ENCODE assay signal across 13 cellular contexts in the genomic region with DNA sequence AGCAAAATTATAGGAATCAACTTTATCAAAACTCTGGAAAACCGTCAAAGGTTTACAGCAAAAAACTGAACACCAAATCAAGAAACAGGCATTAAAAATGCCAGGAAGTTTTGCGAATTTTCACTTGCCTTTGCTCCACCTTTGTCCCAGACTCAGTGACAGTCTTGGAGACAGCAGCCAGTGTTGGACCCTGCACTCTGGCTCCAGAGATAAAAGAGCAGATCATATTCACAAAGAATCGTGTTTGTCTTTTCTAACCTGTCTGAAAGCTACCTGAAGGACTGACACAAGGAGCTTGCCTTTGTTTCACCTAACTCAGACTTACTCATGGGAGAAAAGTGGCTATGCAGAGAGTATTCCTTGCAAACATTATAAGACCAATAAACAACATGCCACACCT.
DNase-seq lines count a peak whose midpoint lies in the region; ATAC-seq and TF ChIP-seq lines count a peak whose summit lies in the region.
"Had no signal": no experiment of that assay in that cellular context is flagged by ENCODE, and none has a peak within 500 bp of the region (broad histone marks: within the 10 kb centered on the region; RNA-seq: fewer than 3 reads in every experiment).

No MANE protein-coding gene starts in this region.

- H3K27me3 Mint-ChIP-seq in GM23338 (ENCODE audit: insufficient read depth, low read depth, poor library complexity), result peaks cover 2% of the 10 kb centered on the region
- H3K27me3 Mint-ChIP-seq in activated naive CD8-positive, alpha-beta T cell treated with anti-CD3 and anti-CD28 coated beads, Interleukin-2, amount 50 U/mL, for 24 hours, result no peaks in the 10 kb centered on the region
- H3K27me3 Mint-ChIP-seq in immature natural killer cell (ENCODE audit: low read depth in 3 of 3), result peaks cover 0 to 3% (median 0%) of the 10 kb centered on the region in 3 donors

- H3K27me3 ChIP-seq in GM23338 (ENCODE audit: insufficient read depth), result no peaks in the 10 kb centered on the region
- H3K27me3 ChIP-seq in colonic mucosa, result no peaks in the 10 kb centered on the region
- no peaks in the 10 kb centered on the region for H3K27me3 ChIP-seq in mucosa of rectum (ENCODE audit: control insufficient read depth in 2 of 2, insufficient read depth in 2 of 2, low read length in 2 of 2)

- no peaks in the 10 kb centered on the region for H3K79me2 ChIP-seq in GM23338 (replicated peaks; ENCODE audit: insufficient read depth)

- intact Hi-C loops in colonic mucosa (cut with DNase I), result no loop called here

- H4K20me1 ChIP-seq in GM23338 (replicated peaks; ENCODE audit: insufficient read depth), result no peaks in the 10 kb centered on the region

- H3K27ac ChIP-seq in GM23338 (ENCODE audit: low read depth), result no peak overlapping the region
- peak overlapping the region; percentile 56 for H3K27ac ChIP-seq in colonic mucosa
- H3K27ac ChIP-seq in mucosa of rectum (ENCODE audit: low read depth in 2 of 2, low read length in 2 of 2), result peak overlapping the region; percentile 52 to 70

- H3K9me3 Mint-ChIP-seq in GM23338 (no peaks in the 10 kb centered on the region), immature natural killer cell (no peaks in the 10 kb centered on the region)
- no peaks in the 10 kb centered on the region for H3K9me3 Mint-ChIP-seq in activated naive CD8-positive, alpha-beta T cell treated with anti-CD3 and anti-CD28 coated beads, Interleukin-2, amount 50 U/mL, for 24 hours
- H3K9me3 Mint-ChIP-seq: CD8-positive, alpha-beta T cell; H9 had no signal

- H3K27ac Mint-ChIP-seq in GM23338 (no peak overlapping the region), immature natural killer cell (no peak overlapping the region)
- no peak overlapping the region for H3K27ac Mint-ChIP-seq in activated naive CD8-positive, alpha-beta T cell treated with anti-CD3 and anti-CD28 coated beads, Interleukin-2, amount 50 U/mL, for 24 hours
- H3K27ac Mint-ChIP-seq: CD14-positive monocyte; CD8-positive, alpha-beta T cell had no signal

- peak overlapping the region; percentile 25; the same call in 1 of the 2 replicates for H2AFZ ChIP-seq in GM23338

- ATAC-seq in GM23338, result no peak
- no peak for ATAC-seq in activated naive CD8-positive, alpha-beta T cell treated with anti-CD3 and anti-CD28 coated beads, Interleukin-2, amount 50 U/mL, for 24 hours
- ATAC-seq in GM21528 (IDR thresholded peaks at IDR 0.05; ENCODE audit: low FRiP score, unreplicated experiment), result no peak
- ATAC-seq: CD8-positive, alpha-beta T cell had no signal

- no peaks in the 10 kb centered on the region for H3K9me2 ChIP-seq in GM23338 (ENCODE audit: insufficient read depth)

- no peak overlapping the region for H3K9ac ChIP-seq in colonic mucosa (ENCODE audit: low read depth in 2 of 2, low read length in 2 of 2)
- H3K9ac ChIP-seq in mucosa of rectum (ENCODE audit: low read depth in 1 of 2, low read length in 2 of 2), result no peak overlapping the region

- H3F3A ChIP-seq in GM23338 (replicated peaks; ENCODE audit: low read depth), result no peaks in the 10 kb centered on the region

- no peaks in the 10 kb centered on the region for H3K36me3 ChIP-seq in GM23338 (ENCODE audit: insufficient read depth)
- H3K36me3 ChIP-seq in colonic mucosa, result no peaks in the 10 kb centered on the region
- H3K36me3 ChIP-seq in mucosa of rectum (ENCODE audit: control insufficient read depth in 2 of 2, insufficient read depth in 2 of 2, low read length in 2 of 2), result no peaks in the 10 kb centered on the region

- H3K4me3 ChIP-seq in GM23338 (no peak overlapping the region), colonic mucosa (no peak overlapping the region), mucosa of rectum (ENCODE audit: low read length in 2 of 2) (peak overlapping the region in 1 of 2 donors; percentile 13)

- TF ChIP-seq CTCF in GM23338 (conservative IDR thresholded peaks at IDR 0.05; ENCODE audit: low read depth in 2 of 2) (no peak), colonic mucosa (IDR thresholded peaks at IDR 0.05) (no peak)

- H3K4me3 Mint-ChIP-seq in GM23338 (no peak overlapping the region), immature natural killer cell (no peak overlapping the region)
- H3K4me3 Mint-ChIP-seq in activated naive CD8-positive, alpha-beta T cell treated with anti-CD3 and anti-CD28 coated beads, Interleukin-2, amount 50 U/mL, for 24 hours, result no peak overlapping the region
- H3K4me3 Mint-ChIP-seq: CD14-positive monocyte; CD8-positive, alpha-beta T cell; H9 had no signal

- no peaks in the 10 kb centered on the region for H3K36me3 Mint-ChIP-seq in GM23338 (ENCODE audit: low read depth)
- H3K36me3 Mint-ChIP-seq in activated naive CD8-positive, alpha-beta T cell treated with anti-CD3 and anti-CD28 coated beads, Interleukin-2, amount 50 U/mL, for 24 hours (ENCODE audit: low read depth), result no peaks in the 10 kb centered on the region
- H3K36me3 Mint-ChIP-seq in immature natural killer cell, result peaks cover 0 to 15% (median 7%) of the 10 kb centered on the region in 3 donors

- DNase-seq in GM23338 (ENCODE audit: low spot score), result no peak
- no peak for DNase-seq in colonic mucosa
- DNase-seq in activated naive CD8-positive, alpha-beta T cell treated with anti-CD3 and anti-CD28 coated beads, Interleukin-2, amount 50 U/mL, for 24 hours, result no peak
- no peak for DNase-seq in Ammon's horn (ENCODE audit: low spot score)
- DNase-seq in immature natural killer cell, result no peak
- DNase-seq: CD8-positive, alpha-beta T cell; COR-L47; DMS153; GOT3; H9 had no signal

- H3K4me1 Mint-ChIP-seq in GM23338 (peaks cover 3% of the 10 kb centered on the region), immature natural killer cell (peaks cover 0 to 5% of the 10 kb centered on the region in 2 donors)
- H3K4me1 Mint-ChIP-seq in activated naive CD8-positive, alpha-beta T cell treated with anti-CD3 and anti-CD28 coated beads, Interleukin-2, amount 50 U/mL, for 24 hours, result peaks cover 2% of the 10 kb centered on the region
- H3K4me1 Mint-ChIP-seq: CD14-positive monocyte had no signal

- H3K4me1 ChIP-seq in GM23338 (ENCODE audit: insufficient read depth), result no peaks in the 10 kb centered on the region
- no peaks in the 10 kb centered on the region for H3K4me1 ChIP-seq in colonic mucosa
- H3K4me1 ChIP-seq in mucosa of rectum (ENCODE audit: control insufficient read depth in 2 of 2, insufficient read depth in 2 of 2, low read length in 2 of 2), result peaks cover 0 to 4% of the 10 kb centered on the region in 2 donors

- no peak overlapping the region for H3K4me2 ChIP-seq in GM23338

- H3K9me3 ChIP-seq in colonic mucosa, result no peaks in the 10 kb centered on the region
- H3K9me3 ChIP-seq in mucosa of rectum (ENCODE audit: control insufficient read depth in 2 of 2, low read length in 2 of 2), result no peaks in the 10 kb centered on the region

TF ChIP-seq in GM23338, 12 proteins besides CTCF, POLR2A, EP300 and RAD21:
- no peak for TF ChIP-seq ZNF114 (CRISPR knock-in tag; IDR thresholded peaks at IDR 0.05)
- TF ChIP-seq, protein P1, sequence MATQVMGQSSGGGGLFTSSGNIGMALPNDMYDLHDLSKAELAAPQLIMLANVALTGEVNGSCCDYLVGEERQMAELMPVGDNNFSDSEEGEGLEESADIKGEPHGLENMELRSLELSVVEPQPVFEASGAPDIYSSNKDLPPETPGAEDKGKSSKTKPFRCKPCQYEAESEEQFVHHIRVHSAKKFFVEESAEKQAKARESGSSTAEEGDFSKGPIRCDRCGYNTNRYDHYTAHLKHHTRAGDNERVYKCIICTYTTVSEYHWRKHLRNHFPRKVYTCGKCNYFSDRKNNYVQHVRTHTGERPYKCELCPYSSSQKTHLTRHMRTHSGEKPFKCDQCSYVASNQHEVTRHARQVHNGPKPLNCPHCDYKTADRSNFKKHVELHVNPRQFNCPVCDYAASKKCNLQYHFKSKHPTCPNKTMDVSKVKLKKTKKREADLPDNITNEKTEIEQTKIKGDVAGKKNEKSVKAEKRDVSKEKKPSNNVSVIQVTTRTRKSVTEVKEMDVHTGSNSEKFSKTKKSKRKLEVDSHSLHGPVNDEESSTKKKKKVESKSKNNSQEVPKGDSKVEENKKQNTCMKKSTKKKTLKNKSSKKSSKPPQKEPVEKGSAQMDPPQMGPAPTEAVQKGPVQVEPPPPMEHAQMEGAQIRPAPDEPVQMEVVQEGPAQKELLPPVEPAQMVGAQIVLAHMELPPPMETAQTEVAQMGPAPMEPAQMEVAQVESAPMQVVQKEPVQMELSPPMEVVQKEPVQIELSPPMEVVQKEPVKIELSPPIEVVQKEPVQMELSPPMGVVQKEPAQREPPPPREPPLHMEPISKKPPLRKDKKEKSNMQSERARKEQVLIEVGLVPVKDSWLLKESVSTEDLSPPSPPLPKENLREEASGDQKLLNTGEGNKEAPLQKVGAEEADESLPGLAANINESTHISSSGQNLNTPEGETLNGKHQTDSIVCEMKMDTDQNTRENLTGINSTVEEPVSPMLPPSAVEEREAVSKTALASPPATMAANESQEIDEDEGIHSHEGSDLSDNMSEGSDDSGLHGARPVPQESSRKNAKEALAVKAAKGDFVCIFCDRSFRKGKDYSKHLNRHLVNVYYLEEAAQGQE (IDR thresholded peaks at IDR 0.05; ENCODE audit: unreplicated experiment), result no peak
- no peak for TF ChIP-seq POLR2AphosphoS5 (IDR thresholded peaks at IDR 0.05; ENCODE audit: low read depth)
- no peak for TF ChIP-seq EZH2phosphoT487 (IDR thresholded peaks at IDR 0.05; ENCODE audit: unreplicated experiment)
- no peak for TF ChIP-seq NANOG (IDR thresholded peaks at IDR 0.05; ENCODE audit: borderline replicate concordance)
